In the genomic region with DNA sequence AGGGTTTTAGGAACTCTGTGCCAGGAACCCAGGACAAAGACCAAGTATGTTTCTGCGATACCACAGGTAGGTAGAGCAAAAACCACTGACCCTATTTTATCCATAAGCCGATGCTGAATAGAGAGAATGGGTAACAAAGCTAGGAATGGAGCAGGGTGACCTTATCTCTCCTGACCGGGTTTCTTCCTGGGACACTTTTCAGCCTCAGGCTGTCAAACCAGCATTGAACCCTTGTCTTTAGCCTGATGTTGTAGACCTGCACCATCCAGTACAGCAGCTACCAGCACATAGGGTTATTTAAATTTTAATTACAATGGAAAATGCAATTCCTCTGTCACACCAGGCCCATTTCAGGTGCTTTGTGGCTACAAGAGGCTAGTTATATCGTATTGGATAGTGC, we compare ENCODE assay signal across 25 cellular contexts. TPM values are rescaled to one million over a fixed set of nuclear protein-coding genes. Genes with fewer than 3 reads are reported as not detected.
"Had no signal": no experiment of that assay in that cellular context is flagged by ENCODE, and none has a peak within 500 bp of the region (broad histone marks: within the 10 kb centered on the region; RNA-seq: fewer than 3 reads in every experiment).

No MANE protein-coding gene starts in this region.

- H3K27ac ChIP-seq: colonic mucosa, coronary artery, dorsolateral prefrontal cortex, epithelial cell of prostate, esophagus muscularis mucosa, esophagus squamous epithelium, foreskin keratinocyte, gastrocnemius medialis, gastroesophageal sphincter, heart left ventricle, heart right ventricle had no signal

- H3K4me3 ChIP-seq: colonic mucosa, coronary artery, dorsolateral prefrontal cortex, esophagus muscularis mucosa, esophagus squamous epithelium, gastrocnemius medialis, gastroesophageal sphincter, heart left ventricle, heart right ventricle had no signal

- H3K9me3 ChIP-seq: colonic mucosa, gastrocnemius medialis had no signal

- H3K36me3 ChIP-seq: colonic mucosa, esophagus muscularis mucosa, esophagus squamous epithelium, gastrocnemius medialis, gastroesophageal sphincter, heart left ventricle, heart right ventricle had no signal

- H3K4me1 ChIP-seq: colonic mucosa, esophagus muscularis mucosa, foreskin keratinocyte, gastrocnemius medialis, heart left ventricle, heart right ventricle had no signal

- H3K27me3 ChIP-seq: colonic mucosa had no signal

- DNase-seq: colonic mucosa; cortex of kidney; dermis blood vessel endothelial cell; dorsolateral prefrontal cortex; effector CD4-positive, alpha-beta T cell; effector CD8-positive, alpha-beta T cell; effector memory CD4-positive, alpha-beta T cell; effector memory CD8-positive, alpha-beta T cell; endodermal cell; erythroblast; esophagus squamous epithelium; foreskin fibroblast; foreskin keratinocyte; foreskin melanocyte; gastrocnemius medialis; glutamatergic neuron; head of caudate nucleus; heart left ventricle; heart right ventricle had no signal

RNA-seq across cellular contexts. Expression of a gene that starts 43.1 kb away (rescaled TPM):
- polyA plus RNA-seq: endothelial cell of umbilical vein, fibroblast of lung, foreskin keratinocyte, heart left ventricle, heart right ventricle had no signal
